ENCODE assay signal across 8 cellular contexts in genomic region chr7:1087462-1087809, GRCh38. TPM values are rescaled to one million over a fixed set of nuclear protein-coding genes. Genes with fewer than 3 reads are reported as not detected.
A peak's percentile ranks its signal among the peaks of the same experiment; 100 is the strongest.
DNase-seq lines count a peak whose midpoint lies in the region; ATAC-seq, FAIRE-seq and TF ChIP-seq lines count a peak whose summit lies in the region.

No MANE protein-coding gene starts in this region.

- H3K4me1 Mint-ChIP-seq in HFFc6 (ENCODE audit: low read depth), result peaks cover 49% of the 10 kb centered on the region
- H3K4me1 Mint-ChIP-seq in naive thymus-derived CD8-positive, alpha-beta T cell, result peaks cover 8 to 24% (median 12%) of the 10 kb centered on the region in 4 donors

- H3K27me3 ChIP-seq in AG04450 (ENCODE audit: control insufficient read depth, insufficient read depth, low read length), result no peaks in the 10 kb centered on the region

- FAIRE-seq in urothelium cell line (lab: Jason Lieb, UNC), result no peak

- no peak for ATAC-seq in naive thymus-derived CD8-positive, alpha-beta T cell
- no peak for ATAC-seq in GM21526 (IDR thresholded peaks at IDR 0.05; ENCODE audit: low FRiP score, unreplicated experiment)

- H3K27ac ChIP-seq in AG04450 (ENCODE audit: low read depth, low read length), result no peak overlapping the region

- no peaks in the 10 kb centered on the region for H3K9me3 Mint-ChIP-seq in HFFc6
- H3K9me3 Mint-ChIP-seq in naive thymus-derived CD8-positive, alpha-beta T cell, result no peaks in the 10 kb centered on the region

- POLR2A ChIA-PET in AG04450 (lab: Yijun Ruan, JAX), result no interaction called here
- POLR2A ChIA-PET in naive thymus-derived CD8-positive, alpha-beta T cell (lab: Charles Lee), result no interaction called here

- H3K36me3 Mint-ChIP-seq in HFFc6 (ENCODE audit: low read depth), result peaks cover 8% of the 10 kb centered on the region
- peaks cover 0 to 3% (median 2%) of the 10 kb centered on the region in 3 donors for H3K36me3 Mint-ChIP-seq in naive thymus-derived CD8-positive, alpha-beta T cell

- peak overlapping the region; percentile 92 for H3K4me3 Mint-ChIP-seq in HFFc6
- peak overlapping the region in 9 of 10 donors; percentile 70 to 81 (median 79) for H3K4me3 Mint-ChIP-seq in naive thymus-derived CD8-positive, alpha-beta T cell

- H3K27ac Mint-ChIP-seq in HFFc6, result peak overlapping the region; percentile 90
- peak overlapping the region in 2 of 10 donors; percentile 20 to 26 for H3K27ac Mint-ChIP-seq in naive thymus-derived CD8-positive, alpha-beta T cell

- TF ChIP-seq CTCF in AG04450 (IDR thresholded peaks at IDR 0.05; ENCODE audit: low read depth, low read length) (no peak), HFFc6 (IDR thresholded peaks at IDR 0.05) (no peak)

- H3K4me3 ChIP-seq in AG04450 (ENCODE audit: low read depth, low read length), result peak overlapping the region; percentile 37

- no peak for DNase-seq in AG04450 (ENCODE audit: low read depth, low spot score)
- peak; percentile 49 for DNase-seq in HFFc6
- DNase-seq in dedifferentiated amniotic fluid mesenchymal stem cell (ENCODE audit: extremely low spot score), result peak; percentile 36
- DNase-seq in naive thymus-derived CD8-positive, alpha-beta T cell, result no peak
- no peak for DNase-seq in nucleus accumbens (lab: John Stamatoyannopoulos, UW)
- no peak for DNase-seq in urothelium cell line (ENCODE audit: low spot score)
- DNase-seq in NCI-H2196 (lab: John Stamatoyannopoulos, UW; ENCODE audit: unreplicated experiment), result no peak

- H3K9me3 ChIP-seq in AG04450 (ENCODE audit: control insufficient read depth, insufficient read depth, low read length), result no peaks in the 10 kb centered on the region; the same call in 1 of the 2 replicates

- CTCF ChIA-PET in AG04450 (lab: Charles Lee), result interaction anchor here (0.7 to 2.5 kb wide), 11 partner anchors 12 to 95 kb away, joined by 3 to 15 read pairs (median 4); no protein-coding TSS in a partner anchor

- no peaks in the 10 kb centered on the region for H3K27me3 Mint-ChIP-seq in HFFc6 (ENCODE audit: insufficient read depth)
- no peaks in the 10 kb centered on the region for H3K27me3 Mint-ChIP-seq in naive thymus-derived CD8-positive, alpha-beta T cell

RNA-seq across cellular contexts. Expression of gene GPER1, which starts 0.5 kb away (rescaled TPM):
- 1.4 and 1.8 TPM in 2 replicates for polyA plus RNA-seq in AG04450 (2011; rRNA removed)
- polyA minus RNA-seq in AG04450 (2011; rRNA and poly(A)+ RNA removed), result 2.5 and 2.9 TPM in 2 replicates
- total RNA-seq in HFFc6 (2021; fragmentation: NEBNext Ultra II Directional; extraction: Animal tissue kit (Norgen Biotek cat#: 25700)), result 1 to 10 TPM; 4.6 to 7.1 (median 5.3) TPM
- total RNA-seq in naive thymus-derived CD8-positive, alpha-beta T cell, result under 1 TPM in 1 of 2 experiments, not detected in 1; 0.25 TPM
- under 1 TPM in 1 of 3 donors, not detected in 2; 0.11 TPM for polyA plus RNA-seq in naive thymus-derived CD8-positive, alpha-beta T cell

RNA-seq across cellular contexts. Expression of gene GPR146, which starts 43.1 kb away (rescaled TPM):
- 0.50 and 0.69 TPM in 2 replicates for polyA plus RNA-seq in AG04450 (2011; rRNA removed)
- 0.09 TPM in 1 of 2 replicates, not detected in the other for polyA minus RNA-seq in AG04450 (2011; rRNA and poly(A)+ RNA removed)
- under 1 TPM; 0.26 to 0.92 (median 0.52) TPM for total RNA-seq in HFFc6 (2021; fragmentation: NEBNext Ultra II Directional; extraction: Animal tissue kit (Norgen Biotek cat#: 25700))
- total RNA-seq in naive thymus-derived CD8-positive, alpha-beta T cell, result 1 to 10 TPM; 7.0 to 9.5 TPM
- 1 to 10 TPM; 1.4 to 3.8 (median 2.5) TPM for polyA plus RNA-seq in naive thymus-derived CD8-positive, alpha-beta T cell

Comparison
In these comparisons a context has a peak if more than half of its experiments do, and no peak if none do; other contexts are left out.
1. DNase-seq: peak in HFFc6 (single experiment) and dedifferentiated amniotic fluid mesenchymal stem cell (single experiment); none in AG04450 (single experiment), naive thymus-derived CD8-positive, alpha-beta T cell (0 of 10), nucleus accumbens (0 of 56), urothelium cell line (single experiment) and NCI-H2196 (single experiment).
2. RNA of gene GPER1, which starts 0.5 kb away (total RNA-seq): 4.6 to 7.1 TPM in HFFc6; 0.25 TPM in naive thymus-derived CD8-positive, alpha-beta T cell; every median in the first group is over 4 times any median in the second.
3. RNA of gene GPR146, which starts 43.1 kb away (total RNA-seq): 7.0 to 9.5 TPM in naive thymus-derived CD8-positive, alpha-beta T cell; 0.26 to 0.92 TPM in HFFc6; every median in the first group is over 4 times any median in the second.